ENCODE assay signal across 24 cellular contexts in the genomic region with DNA sequence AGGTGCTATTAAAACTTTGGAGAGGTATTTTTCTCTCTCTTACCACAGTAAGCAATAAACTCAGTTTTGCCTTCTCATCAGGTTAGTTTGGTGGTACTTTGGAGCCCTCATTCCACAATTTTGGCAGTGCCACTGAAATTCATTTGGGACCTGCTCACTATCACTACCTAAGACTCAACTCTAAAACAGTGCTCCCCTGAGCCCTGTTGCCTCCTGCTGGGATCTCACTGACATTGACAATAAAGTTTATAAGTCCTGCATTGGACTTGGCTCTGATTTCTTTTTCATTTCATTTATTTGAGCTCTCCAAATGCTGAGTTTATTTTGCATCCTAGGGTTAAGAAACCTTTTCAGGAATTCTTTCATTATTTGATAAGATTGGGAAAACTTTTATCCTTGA.
"Had no signal": no experiment of that assay in that cellular context is flagged by ENCODE, and none has a peak within 500 bp of the region (broad histone marks: within the 10 kb centered on the region; RNA-seq: fewer than 3 reads in every experiment).

No MANE protein-coding gene starts in this region.

- H3K4me3 ChIP-seq: body of pancreas, cardiac muscle cell, colonic mucosa, dorsolateral prefrontal cortex, esophagus muscularis mucosa, left ventricle myocardium inferior, lung, mucosa of descending colon, right atrium auricular region, tibial nerve had no signal

- H3K9me3 Mint-ChIP-seq: activated naive CD4-positive, alpha-beta T cell treated with anti-CD3 and anti-CD28 coated beads, Interleukin-2, amount 50 U/mL, for 72 hours; activated T-helper 2 cell treated with anti-CD3 and anti-CD28 coated beads, Interferon-gamma antibody, Interleukin-2, Interleukin-4, amounts not matched to agents 10 μg/mL and 5 μg/mL and 100 μg/mL, durations not matched to agents 14 hours and 24 hours and 36 hours; natural killer cell treated with Interleukin-12 subunit alpha and Interleukin-12 subunit beta and Interleukin-15 and Interleukin-18, amount 100 ng/mL, for 72 hours had no signal

- H3K27ac ChIP-seq: body of pancreas, cardiac muscle cell, colonic mucosa, dorsolateral prefrontal cortex, esophagus muscularis mucosa, left ventricle myocardium inferior, right atrium auricular region, tibial nerve had no signal

- H3K27me3 ChIP-seq: body of pancreas, cardiac muscle cell, colonic mucosa, esophagus muscularis mucosa, right atrium auricular region had no signal

- H3K9me3 ChIP-seq: body of pancreas, colonic mucosa, esophagus muscularis mucosa, left ventricle myocardium inferior, mucosa of descending colon, right atrium auricular region, tibial nerve had no signal

- H3K4me3 Mint-ChIP-seq: activated CD4-positive, alpha-beta T cell treated with anti-CD3 and anti-CD28 coated beads for 36 hours; activated CD8-positive, alpha-beta memory T cell treated with anti-CD3 and anti-CD28 coated beads, Interleukin-2, amount 10 ng/mL, durations not matched to agents 7 days and 5 days; activated CD8-positive, alpha-beta T cell treated with anti-CD3 and anti-CD28 coated beads, Interleukin-2, amount 10 ng/mL, durations not matched to agents 7 days and 5 days; natural killer cell treated with Interleukin-12 subunit alpha and Interleukin-12 subunit beta and Interleukin-15 and Interleukin-18, amount 100 ng/mL, for 72 hours had no signal

- ATAC-seq: activated CD4-positive, alpha-beta T cell treated with anti-CD3 and anti-CD28 coated beads for 36 hours; activated CD8-positive, alpha-beta memory T cell treated with anti-CD3 and anti-CD28 coated beads, Interleukin-2, amount 10 ng/mL, durations not matched to agents 7 days and 5 days; activated CD8-positive, alpha-beta T cell treated with anti-CD3 and anti-CD28 coated beads, Interleukin-2, amount 10 ng/mL, durations not matched to agents 7 days and 5 days; activated naive CD4-positive, alpha-beta T cell treated with anti-CD3 and anti-CD28 coated beads, Interleukin-2, amount 50 U/mL, for 72 hours; body of pancreas; mucosa of descending colon; natural killer cell treated with Interleukin-12 subunit alpha and Interleukin-12 subunit beta and Interleukin-15 and Interleukin-18, amount 100 ng/mL, for 72 hours had no signal

- FAIRE-seq: frontal cortex had no signal

- H3K4me1 ChIP-seq: body of pancreas, esophagus muscularis mucosa, left ventricle myocardium inferior, right atrium auricular region, tibial nerve had no signal

- H3K27ac Mint-ChIP-seq: activated CD4-positive, alpha-beta T cell treated with anti-CD3 and anti-CD28 coated beads for 36 hours; activated CD8-positive, alpha-beta memory T cell treated with anti-CD3 and anti-CD28 coated beads, Interleukin-2, amount 10 ng/mL, durations not matched to agents 7 days and 5 days; activated CD8-positive, alpha-beta T cell treated with anti-CD3 and anti-CD28 coated beads, Interleukin-2, amount 10 ng/mL, durations not matched to agents 7 days and 5 days; activated naive CD4-positive, alpha-beta T cell treated with anti-CD3 and anti-CD28 coated beads, Interleukin-2, amount 50 U/mL, for 72 hours; activated T-helper 2 cell treated with anti-CD3 and anti-CD28 coated beads, Interferon-gamma antibody, Interleukin-2, Interleukin-4, amounts not matched to agents 10 μg/mL and 5 μg/mL and 100 μg/mL, durations not matched to agents 14 hours and 24 hours and 36 hours; natural killer cell treated with Interleukin-12 subunit alpha and Interleukin-12 subunit beta and Interleukin-15 and Interleukin-18, amount 100 ng/mL, for 72 hours had no signal

- H3K4me1 Mint-ChIP-seq: activated CD4-positive, alpha-beta T cell treated with anti-CD3 and anti-CD28 coated beads for 36 hours; activated CD8-positive, alpha-beta memory T cell treated with anti-CD3 and anti-CD28 coated beads, Interleukin-2, amount 10 ng/mL, durations not matched to agents 7 days and 5 days had no signal

- DNase-seq: activated CD4-positive, alpha-beta T cell treated with anti-CD3 and anti-CD28 coated beads for 36 hours; activated CD4-positive, CD25-positive, alpha-beta regulatory T cell; activated CD8-positive, alpha-beta memory T cell treated with anti-CD3 and anti-CD28 coated beads, Interleukin-2, amount 10 ng/mL, durations not matched to agents 7 days and 5 days; activated CD8-positive, alpha-beta T cell treated with anti-CD3 and anti-CD28 coated beads, Interleukin-2, amount 10 ng/mL, durations not matched to agents 7 days and 5 days; activated T-cell treated with anti-CD3 and anti-CD28 coated beads, Interleukin-2, amount 50 U/mL, for 48 hours; body of pancreas; cerebellar nuclear complex; colonic mucosa; dorsolateral prefrontal cortex; effector memory CD4-positive, alpha-beta T cell; left ventricle myocardium inferior; mucosa of descending colon; stimulated activated CD4-positive, alpha-beta T cell treated with anti-CD3 and anti-CD28 coated beads, Interleukin-15, amount 100 ng/mL, for 24 hours; stimulated activated CD4-positive, alpha-beta T cell treated with anti-CD3 and anti-CD28 coated beads, Interleukin-2, amount 100 ng/mL, for 24 hours; stimulated activated naive CD4-positive, alpha-beta T cell treated with Interleukin-2 at 50 U/mL for 16 hours had no signal

- H3K36me3 Mint-ChIP-seq: activated CD8-positive, alpha-beta memory T cell treated with anti-CD3 and anti-CD28 coated beads, Interleukin-2, amount 10 ng/mL, durations not matched to agents 7 days and 5 days; activated naive CD4-positive, alpha-beta T cell treated with anti-CD3 and anti-CD28 coated beads, Interleukin-2, amount 50 U/mL, for 72 hours; natural killer cell treated with Interleukin-12 subunit alpha and Interleukin-12 subunit beta and Interleukin-15 and Interleukin-18, amount 100 ng/mL, for 72 hours had no signal

- H3K36me3 ChIP-seq: cardiac muscle cell, colonic mucosa, esophagus muscularis mucosa, left ventricle myocardium inferior, right atrium auricular region, tibial nerve had no signal
